24 cellular contexts compared by ENCODE assay signal in the genomic region with DNA sequence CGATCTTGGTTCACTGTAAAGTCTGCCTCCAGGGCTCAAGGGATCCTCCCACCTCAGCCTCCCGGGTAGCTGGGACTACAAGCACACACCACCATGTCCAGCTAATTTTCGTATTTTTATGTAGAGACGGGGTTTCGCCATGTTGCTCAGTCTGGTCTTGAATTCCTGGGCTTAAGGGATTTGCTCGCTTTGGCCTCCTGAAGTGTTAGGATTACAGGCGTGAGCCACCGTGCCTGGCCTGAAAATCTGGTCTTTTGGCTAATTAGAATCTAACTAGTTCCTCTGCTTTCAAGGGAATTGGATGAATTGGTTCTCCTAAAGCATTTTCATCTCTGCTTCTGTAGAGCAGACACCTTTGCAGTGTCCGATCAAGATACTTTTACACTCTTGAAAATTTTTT.
"Had no signal": no experiment of that assay in that cellular context is flagged by ENCODE, and none has a peak within 500 bp of the region (broad histone marks: within the 10 kb centered on the region; RNA-seq: fewer than 3 reads in every experiment).

No MANE protein-coding gene starts in this region.

- H3K4me1 ChIP-seq: pancreas, prostate gland, testis, upper lobe of right lung had no signal

- H3K4me3 Mint-ChIP-seq: nephron; neural crest cell; stimulated activated naive B cell treated with anti-CD40 and anti-IgM and Interleukin-4, amounts not matched to agents 10 μg/mL and 1 μg/mL and 100 μg/mL, for 72 hours had no signal

- DNase-seq: islet precursor cell; left ventricle myocardium inferior; naive thymus-derived CD8-positive, alpha-beta T cell; nucleus accumbens; pancreas; posterior cingulate gyrus; retina; right cardiac atrium; stimulated activated CD4-positive, alpha-beta T cell treated with anti-CD3 and anti-CD28 coated beads, Interleukin-12 subunit alpha, Interleukin-12 subunit beta, amount 100 ng/mL, for 4 hours; stimulated activated CD4-positive, alpha-beta T cell treated with anti-CD3 and anti-CD28 coated beads, Interleukin-15, amount 100 ng/mL, for 24 hours; stimulated activated CD4-positive, alpha-beta T cell treated with anti-CD3 and anti-CD28 coated beads, Interleukin-2, amount 100 ng/mL, for 24 hours; stimulated activated CD4-positive, alpha-beta T cell treated with anti-CD3 and anti-CD28 coated beads, Interleukin-4, amount 100 ng/mL, for 1 hour; stimulated activated naive B cell treated with anti-CD40 and anti-IgM and Interleukin-4, amounts not matched to agents 10 μg/mL and 1 μg/mL and 100 μg/mL, for 72 hours; stimulated activated naive CD8-positive, alpha-beta T cell treated with anti-CD3 and anti-CD28 coated beads, Interleukin-15, Interleukin-2, amounts not matched to agents 100 U/mL and 50 U/mL, for 24 hours; stomach; testis; thyroid gland; transverse colon; upper lobe of right lung had no signal

- H3K9me3 ChIP-seq: left ventricle myocardium inferior, pancreas, prostate gland, stomach, testis, thyroid gland, transverse colon, upper lobe of right lung had no signal

- H3K9me3 Mint-ChIP-seq: naive thymus-derived CD8-positive, alpha-beta T cell; nephron; neural crest cell; stimulated activated naive B cell treated with anti-CD40 and anti-IgM and Interleukin-4, amounts not matched to agents 10 μg/mL and 1 μg/mL and 100 μg/mL, for 72 hours had no signal

- H3K27me3 ChIP-seq: pancreas, stomach, testis, thyroid gland, transverse colon, upper lobe of right lung had no signal

- ATAC-seq: naive thymus-derived CD8-positive, alpha-beta T cell; pancreas; right cardiac atrium; sciatic nerve; stimulated activated naive B cell treated with anti-CD40 and anti-IgM and Interleukin-4, amounts not matched to agents 10 μg/mL and 1 μg/mL and 100 μg/mL, for 72 hours; stimulated activated naive CD8-positive, alpha-beta T cell treated with anti-CD3 and anti-CD28 coated beads, Interleukin-15, Interleukin-2, amounts not matched to agents 100 U/mL and 50 U/mL, for 24 hours; upper lobe of right lung had no signal

- H3K27me3 Mint-ChIP-seq: naive thymus-derived CD8-positive, alpha-beta T cell; stimulated activated naive B cell treated with anti-CD40 and anti-IgM and Interleukin-4, amounts not matched to agents 10 μg/mL and 1 μg/mL and 100 μg/mL, for 72 hours had no signal

- H3K27ac Mint-ChIP-seq: nephron; stimulated activated naive B cell treated with anti-CD40 and anti-IgM and Interleukin-4, amounts not matched to agents 10 μg/mL and 1 μg/mL and 100 μg/mL, for 72 hours had no signal

- H3K27ac ChIP-seq: left ventricle myocardium inferior, pancreas, prostate gland, skin epidermis, stomach, testis, thyroid gland, transverse colon, upper lobe of right lung had no signal
